ENCODE assay signal across 1 cellular context in the genomic region with DNA sequence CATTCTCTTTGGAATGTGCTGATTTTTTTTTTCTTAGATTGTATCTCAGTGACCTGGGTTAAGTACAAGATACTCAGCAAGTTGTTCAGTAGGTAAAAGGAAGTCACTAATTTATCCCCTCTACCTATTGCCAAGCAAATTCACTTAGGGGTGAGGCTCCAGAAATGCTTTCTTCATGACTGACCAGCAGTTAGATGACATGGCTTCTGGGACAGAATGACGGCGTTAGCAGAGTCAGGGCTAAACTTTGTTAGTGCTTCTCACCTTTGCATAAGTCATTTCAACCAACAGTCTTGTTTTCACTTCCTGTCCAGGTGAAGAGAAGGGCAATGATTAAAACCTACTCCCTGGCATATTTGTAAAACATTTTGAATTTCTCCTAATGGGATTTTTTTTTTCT.
TF ChIP-seq lines count a peak whose summit lies in the region.

No MANE protein-coding gene starts in this region.

TF ChIP-seq in HCT116, 20 proteins besides CTCF, POLR2A, EP300 and RAD21 (continued from another document):
- TF ChIP-seq, protein P1, sequence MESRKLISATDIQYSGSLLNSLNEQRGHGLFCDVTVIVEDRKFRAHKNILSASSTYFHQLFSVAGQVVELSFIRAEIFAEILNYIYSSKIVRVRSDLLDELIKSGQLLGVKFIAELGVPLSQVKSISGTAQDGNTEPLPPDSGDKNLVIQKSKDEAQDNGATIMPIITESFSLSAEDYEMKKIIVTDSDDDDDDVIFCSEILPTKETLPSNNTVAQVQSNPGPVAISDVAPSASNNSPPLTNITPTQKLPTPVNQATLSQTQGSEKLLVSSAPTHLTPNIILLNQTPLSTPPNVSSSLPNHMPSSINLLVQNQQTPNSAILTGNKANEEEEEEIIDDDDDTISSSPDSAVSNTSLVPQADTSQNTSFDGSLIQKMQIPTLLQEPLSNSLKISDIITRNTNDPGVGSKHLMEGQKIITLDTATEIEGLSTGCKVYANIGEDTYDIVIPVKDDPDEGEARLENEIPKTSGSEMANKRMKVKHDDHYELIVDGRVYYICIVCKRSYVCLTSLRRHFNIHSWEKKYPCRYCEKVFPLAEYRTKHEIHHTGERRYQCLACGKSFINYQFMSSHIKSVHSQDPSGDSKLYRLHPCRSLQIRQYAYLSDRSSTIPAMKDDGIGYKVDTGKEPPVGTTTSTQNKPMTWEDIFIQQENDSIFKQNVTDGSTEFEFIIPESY (IDR thresholded peaks at IDR 0.05; ENCODE audit: extremely low read depth, insufficient replicate concordance, low read length), result peak; percentile 1
- TF ChIP-seq POLR2AphosphoS5 (IDR thresholded peaks at IDR 0.05; ENCODE audit: low read depth, low read length), result peak; percentile 67
- no peak for TF ChIP-seq SIN3A (IDR thresholded peaks at IDR 0.05; ENCODE audit: low read depth)
- no peak for TF ChIP-seq ELF1 (IDR thresholded peaks at IDR 0.05; ENCODE audit: borderline replicate concordance, low read depth)
- peak; percentile 70 for TF ChIP-seq YY1 (IDR thresholded peaks at IDR 0.05; ENCODE audit: extremely low read depth, insufficient replicate concordance, low read depth, low read length)
- TF ChIP-seq EGR1 (IDR thresholded peaks at IDR 0.05; ENCODE audit: low read depth), result no peak
- TF ChIP-seq TCF7L2 (IDR thresholded peaks at IDR 0.05; ENCODE audit: borderline replicate concordance, extremely low read depth, insufficient read depth, insufficient read length), result no peak
- peak; percentile 62 for TF ChIP-seq CEBPB (IDR thresholded peaks at IDR 0.05; ENCODE audit: low read depth)
- TF ChIP-seq CBX3 (IDR thresholded peaks at IDR 0.05; ENCODE audit: low read depth), result peak; percentile 52; the same call in 1 of the 2 replicates
- no peak for TF ChIP-seq MAX (IDR thresholded peaks at IDR 0.05)
- no peak for TF ChIP-seq ZFX (IDR thresholded peaks at IDR 0.05)
- TF ChIP-seq REST (IDR thresholded peaks at IDR 0.05; ENCODE audit: low read depth), result no peak
- TF ChIP-seq EZH2 (IDR thresholded peaks at IDR 0.05), result no peak
- peak; percentile 35; the same call in 1 of the 2 replicates for TF ChIP-seq SRF (IDR thresholded peaks at IDR 0.05; ENCODE audit: low read depth)
- no peak for TF ChIP-seq ZNF274 (IDR thresholded peaks at IDR 0.05; ENCODE audit: low read depth, low read length)
- TF ChIP-seq EZH2phosphoT487 (IDR thresholded peaks at IDR 0.05; ENCODE audit: borderline replicate concordance), result no peak
- TF ChIP-seq SP1 (IDR thresholded peaks at IDR 0.05; ENCODE audit: low read depth), result peak; percentile 95
- peak; percentile 75 for TF ChIP-seq FOSL1 (IDR thresholded peaks at IDR 0.05; ENCODE audit: low read depth)
- TF ChIP-seq JUND (IDR thresholded peaks at IDR 0.05), result peak; percentile 68
